In genomic region chr18:24992491-24992890, GRCh38 we compare ENCODE assay signal across 15 cellular contexts.
"Had no signal": no experiment of that assay in that cellular context is flagged by ENCODE, and none has a peak within 500 bp of the region (broad histone marks: within the 10 kb centered on the region; RNA-seq: fewer than 3 reads in every experiment).

No MANE protein-coding gene starts in this region.

- H3K4me3 Mint-ChIP-seq: activated naive CD4-positive, alpha-beta T cell treated with anti-CD3 and anti-CD28 coated beads for 36 hours; activated T-helper 17 cell treated with anti-CD3 and anti-CD28 coated beads, Interleukin-2, amount 50 U/mL, for 72 hours; central memory CD8-positive, alpha-beta T cell; stimulated activated memory B cell treated with anti-CD40 and anti-IgM and Interleukin-4, amounts not matched to agents 10 μg/mL and 1 μg/mL and 100 μg/mL, for 72 hours had no signal

- H3K27ac Mint-ChIP-seq: activated naive CD4-positive, alpha-beta T cell treated with anti-CD3 and anti-CD28 coated beads for 36 hours; activated T-helper 17 cell treated with anti-CD3 and anti-CD28 coated beads, Interleukin-2, amount 50 U/mL, for 72 hours; stimulated activated memory B cell treated with anti-CD40 and anti-IgM and Interleukin-4, amounts not matched to agents 10 μg/mL and 1 μg/mL and 100 μg/mL, for 72 hours had no signal

- H3K4me1 ChIP-seq: thyroid gland had no signal

- H3K9me3 Mint-ChIP-seq: activated naive CD4-positive, alpha-beta T cell treated with anti-CD3 and anti-CD28 coated beads for 36 hours; stimulated activated memory B cell treated with anti-CD40 and anti-IgM and Interleukin-4, amounts not matched to agents 10 μg/mL and 1 μg/mL and 100 μg/mL, for 72 hours had no signal

- H3K9me3 ChIP-seq: gastroesophageal sphincter, thyroid gland had no signal

- H3K4me3 ChIP-seq: gastroesophageal sphincter, lung, thyroid gland had no signal

- H3K27me3 Mint-ChIP-seq: central memory CD8-positive, alpha-beta T cell had no signal

- DNase-seq: activated CD4-positive, alpha-beta T cell treated with anti-CD3 and anti-CD28 coated beads for 1 hour; activated CD4-positive, alpha-beta T cell treated with anti-CD3 and anti-CD28 coated beads, Interleukin-2, amount 50 U/mL, for 4 hours; activated naive CD4-positive, alpha-beta T cell treated with anti-CD3 and anti-CD28 coated beads for 36 hours; activated T-cell treated with anti-CD3 and anti-CD28 coated beads for 4 hours; cortex of kidney; effector CD4-positive, alpha-beta T cell; stimulated activated CD4-positive, alpha-beta T cell treated with anti-CD3 and anti-CD28 coated beads, Interleukin-12 subunit alpha, Interleukin-12 subunit beta, amount 100 ng/mL, for 4 hours; thyroid gland had no signal

- H3K27me3 ChIP-seq: gastroesophageal sphincter, thyroid gland had no signal

- H3K36me3 Mint-ChIP-seq: stimulated activated memory B cell treated with anti-CD40 and anti-IgM and Interleukin-4, amounts not matched to agents 10 μg/mL and 1 μg/mL and 100 μg/mL, for 72 hours had no signal

- H3K36me3 ChIP-seq: gastroesophageal sphincter, thyroid gland had no signal

- H3K4me1 Mint-ChIP-seq: activated T-helper 17 cell treated with anti-CD3 and anti-CD28 coated beads, Interleukin-2, amount 50 U/mL, for 72 hours; central memory CD8-positive, alpha-beta T cell; stimulated activated memory B cell treated with anti-CD40 and anti-IgM and Interleukin-4, amounts not matched to agents 10 μg/mL and 1 μg/mL and 100 μg/mL, for 72 hours had no signal

- ATAC-seq: activated T-helper 17 cell treated with anti-CD3 and anti-CD28 coated beads, Interleukin-2, amount 50 U/mL, for 72 hours; gastroesophageal sphincter; stimulated activated memory B cell treated with anti-CD40 and anti-IgM and Interleukin-4, amounts not matched to agents 10 μg/mL and 1 μg/mL and 100 μg/mL, for 72 hours had no signal

- H3K27ac ChIP-seq: gastroesophageal sphincter, thyroid gland, VCaP had no signal

- FAIRE-seq: islet of Langerhans had no signal
